16 cellular contexts compared by ENCODE assay signal in genomic region chr6:144953552-144954240, GRCh38.
DNase-seq lines count a peak whose midpoint lies in the region; ATAC-seq and TF ChIP-seq lines count a peak whose summit lies in the region.
"Had no signal": no experiment of that assay in that cellular context is flagged by ENCODE, and none has a peak within 500 bp of the region (broad histone marks: within the 10 kb centered on the region; RNA-seq: fewer than 3 reads in every experiment).

No MANE protein-coding gene starts in this region.

- H3K9me3 ChIP-seq in left lung (no peaks in the 10 kb centered on the region), hepatocyte (ENCODE audit: low read depth) (no peaks in the 10 kb centered on the region)
- H3K9me3 ChIP-seq: uterus had no signal

- peak; percentile 77 for DNase-seq in AG20443 (ENCODE audit: low spot score)
- DNase-seq in LoVo (ENCODE audit: low spot score): peak; percentile 32
- peak; percentile 42 to 85 for DNase-seq in cardiac fibroblast (ENCODE audit: low read depth in 2 of 2)
- DNase-seq in left lung: no peak
- DNase-seq in AML-193 (lab: John Stamatoyannopoulos, UW): no peak
- no peak for DNase-seq in DMS79 (lab: John Stamatoyannopoulos, UW)
- DNase-seq in hepatocyte (ENCODE audit: low spot score): no peak
- no peak for DNase-seq in NCI-H2171 (lab: John Stamatoyannopoulos, UW)
- DNase-seq: activated CD8-positive, alpha-beta memory T cell treated with anti-CD3 and anti-CD28 coated beads, Interleukin-2, amount 50 U/mL, for 48 hours; amygdala; Karpas-422; naive B cell; uterus had no signal

- no peak overlapping the region for H3K4me2 ChIP-seq in hepatocyte

- no peaks in the 10 kb centered on the region for H3K79me2 ChIP-seq in hepatocyte

- H4K20me1 ChIP-seq in hepatocyte (ENCODE audit: insufficient read depth, poor library complexity, severe bottlenecking): no peaks in the 10 kb centered on the region

- H3K9me2 ChIP-seq in hepatocyte (replicated peaks; ENCODE audit: insufficient read depth): no peaks in the 10 kb centered on the region

- TF ChIP-seq CTCF in cardiac fibroblast (IDR thresholded peaks at IDR 0.05; ENCODE audit: low read depth, low read length): no peak
- no peak for TF ChIP-seq CTCF in left lung (IDR thresholded peaks at IDR 0.05)
- TF ChIP-seq CTCF in hepatocyte (IDR thresholded peaks at IDR 0.05; ENCODE audit: poor library complexity): no peak

- H3K27ac ChIP-seq in left lung (no peak overlapping the region), hepatocyte (no peak overlapping the region)
- H3K27ac ChIP-seq: C4-2B, skin epidermis, uterus, VCaP had no signal

- no peaks in the 10 kb centered on the region for H3K27me3 ChIP-seq in left lung
- H3K27me3 ChIP-seq in hepatocyte: no peaks in the 10 kb centered on the region
- H3K27me3 ChIP-seq: uterus had no signal

- H3K4me1 ChIP-seq in left lung: no peaks in the 10 kb centered on the region
- H3K4me1 ChIP-seq in hepatocyte (ENCODE audit: insufficient read depth): no peaks in the 10 kb centered on the region
- H3K4me1 ChIP-seq: uterus had no signal

- 57% methylated on average over 5 of the region's 5 CpGs for WGBS in hepatocyte (ENCODE audit: low lambda C conversion rate, missing lambda C conversion rate)

- H3K4me3 ChIP-seq in cardiac fibroblast (replicated peaks in 1 of 2; ENCODE audit: low read depth in 2 of 2, low read length in 2 of 2): no peak overlapping the region
- no peak overlapping the region for H3K4me3 ChIP-seq in left lung
- no peak overlapping the region for H3K4me3 ChIP-seq in hepatocyte
- H3K4me3 ChIP-seq: skin epidermis, uterus had no signal

- no peaks in the 10 kb centered on the region for H3K36me3 ChIP-seq in left lung
- no peaks in the 10 kb centered on the region for H3K36me3 ChIP-seq in hepatocyte (replicated peaks; ENCODE audit: insufficient read depth, low read depth)
- H3K36me3 ChIP-seq: uterus had no signal

- no peak overlapping the region for H2AFZ ChIP-seq in hepatocyte

- intact Hi-C loops in left lung (cut with DNase I): no loop called here

- peak; percentile 19 for ATAC-seq in left lung

Comparison
In these comparisons a context has a peak if more than half of its experiments do, and no peak if none do; other contexts are left out.
1. DNase-seq: peak in AG20443 (single experiment), LoVo (single experiment) and cardiac fibroblast (2 of 2); none in left lung (0 of 2), AML-193 (0 of 2), DMS79 (single experiment), hepatocyte (single experiment) and NCI-H2171 (single experiment).